In genomic region chr5:99104538-99105132, GRCh38 we compare ENCODE assay signal across 8 cellular contexts.
DNase-seq lines count a peak whose midpoint lies in the region; ATAC-seq and TF ChIP-seq lines count a peak whose summit lies in the region.

No MANE protein-coding gene starts in this region.

- H3K79me2 ChIP-seq in HCT116 (ENCODE audit: insufficient read depth, low read length) = no peaks in the 10 kb centered on the region

- no peak for DNase-seq in CD8-positive, alpha-beta T cell
- peak; percentile 28 for DNase-seq in HCT116 (ENCODE audit: low read depth, low spot score)
- peak; percentile 23 for DNase-seq in NCI-H510A treated with DMSO at 0.1 percent for 48 hours (lab: John Stamatoyannopoulos, UW)
- peak; percentile 54 to 59 for DNase-seq in cardiac fibroblast (ENCODE audit: low read depth in 2 of 2)
- no peak for DNase-seq in lower lobe of right lung
- no peak for DNase-seq in activated CD4-positive, CD25-positive, alpha-beta regulatory T cell (lab: John Stamatoyannopoulos, UW)

- peaks cover 4% of the 10 kb centered on the region for H3K27me3 Mint-ChIP-seq in CD8-positive, alpha-beta T cell (ENCODE audit: low read depth)

- no peak overlapping the region for H3K4me3 ChIP-seq in CD8-positive, alpha-beta T cell (ENCODE audit: low read depth, low read length)
- no peak overlapping the region for H3K4me3 ChIP-seq in HCT116 (replicated peaks in 1 of 2; ENCODE audit: low read depth in 1 of 2, low read length in 2 of 2)
- H3K4me3 ChIP-seq in cardiac fibroblast (replicated peaks in 1 of 2; ENCODE audit: low read depth in 2 of 2, low read length in 2 of 2) = no peak overlapping the region
- H3K4me3 ChIP-seq in lower lobe of right lung = no peak overlapping the region

- H3K9me3 Mint-ChIP-seq in CD8-positive, alpha-beta T cell = no peaks in the 10 kb centered on the region

- no peak overlapping the region for H3K4me3 Mint-ChIP-seq in CD8-positive, alpha-beta T cell

- no peaks in the 10 kb centered on the region for H4K20me1 ChIP-seq in HCT116 (ENCODE audit: insufficient read depth)

- no peak overlapping the region for H3K27ac Mint-ChIP-seq in CD8-positive, alpha-beta T cell

- TF ChIP-seq CTCF in CD8-positive, alpha-beta T cell (IDR thresholded peaks at IDR 0.05) = peak; percentile 86
- TF ChIP-seq CTCF in HCT116 (IDR thresholded peaks at IDR 0.05 in 2 of 3, conservative IDR thresholded peaks at IDR 0.05 in 1 of 3; ENCODE audit: borderline replicate concordance in 1 of 3, insufficient read depth in 1 of 3, low read depth in 2 of 3, low read length in 2 of 3) (peak; percentile 35 to 51 (median 41); a peak in 4 of 6 replicates), cardiac fibroblast (IDR thresholded peaks at IDR 0.05; ENCODE audit: low read depth, low read length) (peak; percentile 41), lower lobe of right lung (IDR thresholded peaks at IDR 0.05) (peak; percentile 57)

- no peaks in the 10 kb centered on the region for H3K9me3 ChIP-seq in CD8-positive, alpha-beta T cell (ENCODE audit: low read length)
- H3K9me3 ChIP-seq in HCT116 (ENCODE audit: control insufficient read depth in 1 of 2, insufficient read depth in 1 of 2, low read depth in 1 of 2, low read length in 2 of 2) (no peaks in the 10 kb centered on the region), lower lobe of right lung (no peaks in the 10 kb centered on the region)

- H3K36me3 ChIP-seq in CD8-positive, alpha-beta T cell (ENCODE audit: insufficient read depth, low read length) = no peaks in the 10 kb centered on the region
- H3K36me3 ChIP-seq in HCT116 (ENCODE audit: control insufficient read depth in 1 of 2, insufficient read depth in 2 of 2, low read length in 2 of 2) (no peaks in the 10 kb centered on the region), lower lobe of right lung (no peaks in the 10 kb centered on the region)

- H3K9ac ChIP-seq in HCT116 (ENCODE audit: low read length) = no peak overlapping the region

- BruUV-seq in HCT116 (replicated peaks; lab: Mats Ljungman, UMichigan) = no TSS peak

- no peak overlapping the region for H3K27ac ChIP-seq in CD8-positive, alpha-beta T cell (ENCODE audit: low read depth, low read length)
- no peak overlapping the region for H3K27ac ChIP-seq in HCT116 (ENCODE audit: low read depth, low read length)
- H3K27ac ChIP-seq in lower lobe of right lung = no peak overlapping the region

- H2AFZ ChIP-seq in HCT116 (ENCODE audit: low read depth, low read length, poor library complexity, severe bottlenecking) = peak overlapping the region; percentile 84

- POLR2A ChIA-PET in CD8-positive, alpha-beta T cell (lab: Charles Lee) = interaction anchor here (0.7 kb wide), 1 partner anchor 1465 kb away, joined by 3 read pairs; no protein-coding TSS in a partner anchor
- POLR2A ChIA-PET in HCT116 (lab: Charles Lee) = no interaction called here

- CTCF ChIA-PET in CD8-positive, alpha-beta T cell (lab: Charles Lee) = interaction anchor here (0.7 to 1.7 kb wide), 7 partner anchors 9 to 812 kb away, joined by 3 to 6 read pairs (median 4); no protein-coding TSS in a partner anchor
- CTCF ChIA-PET in HCT116 (lab: Charles Lee) = interaction anchor here (0.6 to 2.5 kb wide), 11 partner anchors 10 to 1736 kb away, joined by 3 to 19 read pairs (median 3); no protein-coding TSS in a partner anchor

- no peaks in the 10 kb centered on the region for H3K9me2 ChIP-seq in HCT116 (ENCODE audit: insufficient read depth)

- no peaks in the 10 kb centered on the region for H3K36me3 Mint-ChIP-seq in CD8-positive, alpha-beta T cell

- no peak for TF ChIP-seq POLR2A in HCT116 (IDR thresholded peaks at IDR 0.05; ENCODE audit: borderline replicate concordance, extremely low read depth, insufficient read depth, insufficient read length)

- peaks cover 2% of the 10 kb centered on the region for H3K4me1 Mint-ChIP-seq in CD8-positive, alpha-beta T cell (ENCODE audit: low read depth)

- no peak for ATAC-seq in CD8-positive, alpha-beta T cell
- ATAC-seq in HCT116 (no peak), lower lobe of right lung (peak in 1 of 2 donors; percentile 57), HG02759 (IDR thresholded peaks at IDR 0.05; ENCODE audit: unreplicated experiment) (no peak), HG02852 (IDR thresholded peaks at IDR 0.05; ENCODE audit: unreplicated experiment) (no peak)

- intact Hi-C loops in CD8-positive, alpha-beta T cell (cut with DNase I, micrococcal nuclease) = loop anchor here in 1 of 2 experiments (5.0 kb wide), 1 partner anchor 218 kb away; no protein-coding TSS in a partner anchor
- intact Hi-C loops in HCT116 (cut with micrococcal nuclease) = loop anchor here (5.0 to 10.0 kb wide), 2 partner anchors 1203 to 1670 kb away; no protein-coding TSS in a partner anchor
- intact Hi-C loops in lower lobe of right lung (cut with DNase I) = no loop called here

- H3K27me3 ChIP-seq in CD8-positive, alpha-beta T cell (ENCODE audit: insufficient read depth, low read length) = no peaks in the 10 kb centered on the region
- 0 out of 2 replicates have a peak, but pooled peaks cover 6% of the 10 kb centered on the region for H3K27me3 ChIP-seq in HCT116 (ENCODE audit: insufficient read depth, low read length)
- H3K27me3 ChIP-seq in lower lobe of right lung (ENCODE audit: low read depth) = no peaks in the 10 kb centered on the region

- no peaks in the 10 kb centered on the region for H3K4me1 ChIP-seq in CD8-positive, alpha-beta T cell (ENCODE audit: insufficient read depth, low read length)
- H3K4me1 ChIP-seq in HCT116 (ENCODE audit: control insufficient read depth in 1 of 2, insufficient read depth in 2 of 2, low read length in 2 of 2) (no peaks in the 10 kb centered on the region), lower lobe of right lung (peaks cover 4% of the 10 kb centered on the region)

- RAD21 ChIA-PET in HCT116 (lab: Charles Lee; ENCODE audit: low non-redundant PET in 1 of 2, low total read pairs in 2 of 2, uncharacterized antibody in 2 of 2, unreplicated experiment in 2 of 2) = interaction anchor here (0.6 to 0.7 kb wide), 5 partner anchors 18 to 1207 kb away, joined by 3 to 5 read pairs (median 4); no protein-coding TSS in a partner anchor

- TF ChIP-seq RAD21 in HCT116 (IDR thresholded peaks at IDR 0.05; ENCODE audit: low read depth) = peak; percentile 71

- H3K4me2 ChIP-seq in HCT116 (ENCODE audit: low read length) = no peak overlapping the region

TF ChIP-seq in HCT116, 20 proteins besides CTCF, POLR2A, EP300 and RAD21:
- TF ChIP-seq ATF3 (IDR thresholded peaks at IDR 0.05) (0 out of 2 replicates have a peak, but pooled peaks have one; percentile 31), CBX3 (IDR thresholded peaks at IDR 0.05; ENCODE audit: low read depth) (no peak)
TF ChIP-seq in HCT116: peak in this region for 1.

Comparison
In these comparisons a context has a peak if more than half of its experiments do, and no peak if none do; other contexts are left out.
1. DNase-seq: peak in HCT116 (single experiment), NCI-H510A treated with DMSO at 0.1 percent for 48 hours (single experiment) and cardiac fibroblast (2 of 2); none in CD8-positive, alpha-beta T cell (0 of 7), lower lobe of right lung (single experiment) and activated CD4-positive, CD25-positive, alpha-beta regulatory T cell (0 of 4).
2. Peak in every context shown above with its lines, with median percentiles within 50 percentile points of each other: CTCF ChIP-seq.